ENCODE assay signal across 10 cellular contexts in the genomic region with DNA sequence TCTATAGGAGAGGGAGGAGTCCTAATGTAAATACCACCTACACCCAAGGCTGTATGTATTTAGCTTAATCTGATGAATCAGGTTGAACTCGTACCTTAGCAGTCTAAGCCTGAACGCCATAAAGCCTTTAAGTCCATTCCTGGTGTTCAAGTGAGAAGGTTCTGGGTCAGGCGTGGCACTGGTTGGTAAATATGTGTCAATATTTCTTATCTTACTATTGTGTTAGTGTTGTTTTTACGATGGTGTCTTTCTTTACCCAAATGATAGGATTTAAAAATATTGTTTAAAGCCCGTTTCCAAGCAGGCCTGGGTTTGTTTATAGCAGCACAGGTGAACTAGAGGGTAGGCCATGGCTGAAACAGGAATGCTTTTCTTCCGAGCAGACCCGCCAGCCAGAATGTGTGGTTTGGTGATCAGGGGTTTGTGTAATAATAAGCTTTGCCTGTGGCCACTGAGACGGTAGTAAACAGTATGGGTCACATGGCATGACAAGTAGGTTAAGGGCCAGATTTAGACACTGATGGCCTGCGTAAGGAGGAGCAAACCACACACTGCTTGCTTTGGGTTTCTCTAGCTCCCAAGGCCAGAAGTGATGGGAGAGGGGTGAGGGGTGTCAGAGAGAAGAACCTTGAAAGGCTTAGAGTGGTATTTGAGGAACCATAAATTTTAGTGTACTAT. TPM values are rescaled to one million over a fixed set of nuclear protein-coding genes. Genes with fewer than 3 reads are reported as not detected.
DNase-seq lines count a peak whose midpoint lies in the region; ATAC-seq and TF ChIP-seq lines count a peak whose summit lies in the region.
"Had no signal": no experiment of that assay in that cellular context is flagged by ENCODE, and none has a peak within 500 bp of the region (broad histone marks: within the 10 kb centered on the region; RNA-seq: fewer than 3 reads in every experiment).

No MANE protein-coding gene starts in this region.

- peaks cover 7% of the 10 kb centered on the region for H3K36me3 Mint-ChIP-seq in activated CD8-positive, alpha-beta T cell treated with anti-CD3 and anti-CD28 coated beads, Interleukin-2, amount 10 ng/mL, durations not matched to agents 7 days and 5 days (ENCODE audit: low read depth)

- H3K27me3 Mint-ChIP-seq in activated CD8-positive, alpha-beta T cell treated with anti-CD3 and anti-CD28 coated beads, Interleukin-2, amount 10 ng/mL, durations not matched to agents 7 days and 5 days (ENCODE audit: low read depth): no peaks in the 10 kb centered on the region

- H3K4me3 Mint-ChIP-seq in activated CD8-positive, alpha-beta T cell treated with anti-CD3 and anti-CD28 coated beads, Interleukin-2, amount 10 ng/mL, durations not matched to agents 7 days and 5 days: no peak overlapping the region

- no TSS peak for BruUV-seq in OCI-LY7 (replicated peaks; lab: Mats Ljungman, UMichigan)

- CTCF ChIA-PET in OCI-LY7 (lab: Charles Lee; ENCODE audit: unreplicated experiment): interaction anchor here (0.7 kb wide), 1 partner anchor 14 kb away, joined by 6 read pairs; no protein-coding TSS in a partner anchor
- CTCF ChIA-PET in activated CD8-positive, alpha-beta T cell treated with anti-CD3 and anti-CD28 coated beads, Interleukin-2, amount 10 ng/mL, durations not matched to agents 7 days and 5 days (lab: Charles Lee): interaction anchor here (0.6 kb wide), 1 partner anchor 288 kb away, joined by 3 read pairs; no protein-coding TSS in a partner anchor

- H3K36me3 ChIP-seq in OCI-LY7 (ENCODE audit: insufficient read depth, low read length) (no peaks in the 10 kb centered on the region), skeletal muscle tissue (ENCODE audit: control insufficient read depth in 3 of 3, insufficient read depth in 3 of 3, low read length in 3 of 3) (peaks cover 0 to 2% (median 0%) of the 10 kb centered on the region in 3 donors)

- H3K4me2 ChIP-seq in OCI-LY7 (ENCODE audit: low read length): peak overlapping the region; percentile 56

- POLR2A ChIA-PET in OCI-LY7 (lab: Charles Lee): interaction anchor here (0.5 to 1.1 kb wide), 8 partner anchors 28 to 537 kb away, joined by 3 to 5 read pairs (median 3); a partner anchor contains a TSS
- POLR2A ChIA-PET in activated CD8-positive, alpha-beta T cell treated with anti-CD3 and anti-CD28 coated beads, Interleukin-2, amount 10 ng/mL, durations not matched to agents 7 days and 5 days (lab: Charles Lee): interaction anchor here (0.6 kb wide), 1 partner anchor 79 kb away, joined by 3 read pairs; no protein-coding TSS in a partner anchor

- H3K4me3 ChIP-seq in OCI-LY7 (ENCODE audit: low read depth, low read length, poor library complexity, severe bottlenecking) (peak overlapping the region; percentile 15), skeletal muscle tissue (ENCODE audit: low read length in 3 of 3) (peak overlapping the region; percentile 13 to 57 (median 41))

- H3K9me3 ChIP-seq in OCI-LY7 (ENCODE audit: low read length) (no peaks in the 10 kb centered on the region), skeletal muscle tissue (ENCODE audit: control insufficient read depth in 3 of 3, low read length in 3 of 3) (no peaks in the 10 kb centered on the region)

- no peaks in the 10 kb centered on the region for H3K27me3 ChIP-seq in skeletal muscle tissue (ENCODE audit: control insufficient read depth in 3 of 3, insufficient read depth in 3 of 3, low read length in 3 of 3)

- peak overlapping the region; percentile 6; the same call in 1 of the 2 replicates for H2AFZ ChIP-seq in OCI-LY7 (ENCODE audit: low read length)

- no peaks in the 10 kb centered on the region for H3K9me2 ChIP-seq in OCI-LY7 (ENCODE audit: insufficient read depth, low read length)

- H3K4me1 ChIP-seq in OCI-LY7 (ENCODE audit: insufficient read depth, low read length, poor library complexity, severe bottlenecking) (peaks cover 46% of the 10 kb centered on the region), skeletal muscle tissue (ENCODE audit: control insufficient read depth in 3 of 3, insufficient read depth in 3 of 3, low read length in 3 of 3) (peaks cover 31 to 46% (median 45%) of the 10 kb centered on the region in 3 donors)

- H3K27ac ChIP-seq in OCI-LY7 (ENCODE audit: low read depth, low read length, poor library complexity, severe bottlenecking) (peak overlapping the region; percentile 23), skeletal muscle tissue (ENCODE audit: low read depth, low read length) (peak overlapping the region; percentile 99)

- H3K4me1 Mint-ChIP-seq in activated CD8-positive, alpha-beta T cell treated with anti-CD3 and anti-CD28 coated beads, Interleukin-2, amount 10 ng/mL, durations not matched to agents 7 days and 5 days (ENCODE audit: low read depth): peaks cover 34% of the 10 kb centered on the region

- ATAC-seq in activated CD8-positive, alpha-beta T cell treated with anti-CD3 and anti-CD28 coated beads, Interleukin-2, amount 10 ng/mL, durations not matched to agents 7 days and 5 days: no peak

- H3K9ac ChIP-seq in skeletal muscle tissue (ENCODE audit: low read depth in 1 of 3, low read length in 3 of 3): peak overlapping the region; percentile 74 to 88 (median 77)

- H3K79me2 ChIP-seq in OCI-LY7 (ENCODE audit: insufficient read depth, low read depth, low read length): peaks cover 7% of the 10 kb centered on the region; the same call in 1 of the 2 replicates

- no peak for TF ChIP-seq CTCF in OCI-LY7 (conservative IDR thresholded peaks at IDR 0.05; ENCODE audit: low read length)

- intact Hi-C loops in OCI-LY7 (cut with micrococcal nuclease; ENCODE audit: unreplicated experiment): no loop called here

- peaks cover 3% of the 10 kb centered on the region; the same call in 1 of the 2 replicates for H4K20me1 ChIP-seq in OCI-LY7 (ENCODE audit: insufficient read depth, low read length)

- peak; percentile 84 for DNase-seq in H4 (ENCODE audit: low spot score)
- peak; percentile 53 for DNase-seq in OCI-LY7 (ENCODE audit: low spot score)
- DNase-seq in globus pallidus (ENCODE audit: low spot score): peak; percentile 54
- no peak for DNase-seq in stimulated activated CD4-positive, alpha-beta T cell treated with anti-CD3 and anti-CD28 coated beads, Interleukin-15, amount 100 ng/mL, for 24 hours
- no peak for DNase-seq in NCI-H2029 treated with DMSO at 0.1 percent for 48 hours (lab: John Stamatoyannopoulos, UW)
- DNase-seq in stimulated activated CD4-positive, alpha-beta T cell treated with anti-CD3 and anti-CD28 coated beads, Interleukin-4, amount 100 ng/mL, for 24 hours: no peak
- DNase-seq in activated CD8-positive, alpha-beta T cell treated with anti-CD3 and anti-CD28 coated beads, Interleukin-2, amount 10 ng/mL, durations not matched to agents 7 days and 5 days: no peak
- DNase-seq: amniotic stem cell, SW 1271 had no signal

- H3K27ac Mint-ChIP-seq in activated CD8-positive, alpha-beta T cell treated with anti-CD3 and anti-CD28 coated beads, Interleukin-2, amount 10 ng/mL, durations not matched to agents 7 days and 5 days: no peak overlapping the region

- no peaks in the 10 kb centered on the region for H3K9me3 Mint-ChIP-seq in activated CD8-positive, alpha-beta T cell treated with anti-CD3 and anti-CD28 coated beads, Interleukin-2, amount 10 ng/mL, durations not matched to agents 7 days and 5 days (ENCODE audit: insufficient read depth)

RNA-seq across cellular contexts. Expression of a gene that starts 3.3 kb away (rescaled TPM):
- 24.3 and 33.6 TPM in 2 replicates for total RNA-seq in H4 (2014; rRNA removed; shearing (Covaris generic))
- 36.9 and 60.6 TPM in 2 replicates for total RNA-seq in OCI-LY7 (2014; rRNA removed; shearing (Covaris generic))
- total RNA-seq in OCI-LY7 (2022): 109 and 121 TPM in 2 replicates
- 18.3 TPM for total RNA-seq in skeletal muscle tissue
- 10 to 100 TPM; 81.9 to 84.8 TPM for total RNA-seq in activated CD8-positive, alpha-beta T cell treated with anti-CD3 and anti-CD28 coated beads, Interleukin-2, amount 10 ng/mL, durations not matched to agents 7 days and 5 days

RNA-seq across cellular contexts. Expression of a gene that starts 54.3 kb away (rescaled TPM):
- total RNA-seq in H4 (2014; rRNA removed; shearing (Covaris generic)): 83.8 and 107 TPM in 2 replicates
- 240 and 244 TPM in 2 replicates for total RNA-seq in OCI-LY7 (2014; rRNA removed; shearing (Covaris generic))
- total RNA-seq in OCI-LY7 (2022) (294 and 308 TPM in 2 replicates), skeletal muscle tissue (74.6 TPM)
- total RNA-seq in activated CD8-positive, alpha-beta T cell treated with anti-CD3 and anti-CD28 coated beads, Interleukin-2, amount 10 ng/mL, durations not matched to agents 7 days and 5 days: 100 to 1,000 TPM; 166 to 178 TPM

RNA-seq across cellular contexts. Expression of a gene that starts 55.6 kb away (rescaled TPM):
- 5.4 and 8.3 TPM in 2 replicates for total RNA-seq in H4 (2014; rRNA removed; shearing (Covaris generic))
- total RNA-seq in OCI-LY7 (2014; rRNA removed; shearing (Covaris generic)): not detected in 2 replicates
- total RNA-seq in OCI-LY7 (2022) (0.24 and 1.0 TPM in 2 replicates), skeletal muscle tissue (8.9 TPM)
- total RNA-seq in activated CD8-positive, alpha-beta T cell treated with anti-CD3 and anti-CD28 coated beads, Interleukin-2, amount 10 ng/mL, durations not matched to agents 7 days and 5 days: under 1 TPM; 0.68 to 0.97 TPM

RNA-seq across cellular contexts. Expression of a gene that starts 56.6 kb away (rescaled TPM):
- total RNA-seq in H4 (2014; rRNA removed; shearing (Covaris generic)): 24.1 and 28.6 TPM in 2 replicates
- 45.4 and 57.4 TPM in 2 replicates for total RNA-seq in OCI-LY7 (2014; rRNA removed; shearing (Covaris generic))
- total RNA-seq in OCI-LY7 (2022) (57.9 and 69.8 TPM in 2 replicates), skeletal muscle tissue (15.7 TPM)
- 10 to 100 TPM; 76.6 to 77.8 TPM for total RNA-seq in activated CD8-positive, alpha-beta T cell treated with anti-CD3 and anti-CD28 coated beads, Interleukin-2, amount 10 ng/mL, durations not matched to agents 7 days and 5 days

Comparison
In these comparisons a context has a peak if more than half of its experiments do, and no peak if none do; other contexts are left out.
1. DNase-seq: peak in H4 (single experiment), OCI-LY7 (single experiment) and globus pallidus (single experiment); none in stimulated activated CD4-positive, alpha-beta T cell treated with anti-CD3 and anti-CD28 coated beads, Interleukin-15, amount 100 ng/mL, for 24 hours (single experiment), NCI-H2029 treated with DMSO at 0.1 percent for 48 hours (single experiment), stimulated activated CD4-positive, alpha-beta T cell treated with anti-CD3 and anti-CD28 coated beads, Interleukin-4, amount 100 ng/mL, for 24 hours (single experiment) and activated CD8-positive, alpha-beta T cell treated with anti-CD3 and anti-CD28 coated beads, Interleukin-2, amount 10 ng/mL, durations not matched to agents 7 days and 5 days (single experiment).